Comparison of ENCODE assay signal across 9 cellular contexts in genomic region chr6:33091957-33092356, GRCh38. TPM values are rescaled to one million over a fixed set of nuclear protein-coding genes. Genes with fewer than 3 reads are reported as not detected.
DNase-seq lines count a peak whose midpoint lies in the region; ATAC-seq and TF ChIP-seq lines count a peak whose summit lies in the region.
"Had no signal": no experiment of that assay in that cellular context is flagged by ENCODE, and none has a peak within 500 bp of the region (broad histone marks: within the 10 kb centered on the region; RNA-seq: fewer than 3 reads in every experiment).

No MANE protein-coding gene starts in this region.

- H3K4me3 ChIP-seq in H7 (ENCODE audit: insufficient read depth, low read depth, low read length) (no peak overlapping the region), WERI-Rb-1 (ENCODE audit: low read depth, low read length) (no peak overlapping the region), prostate gland (no peak overlapping the region)

- peak overlapping the region; percentile 29 for H3K27ac Mint-ChIP-seq in central memory CD8-positive, alpha-beta T cell (ENCODE audit: low read depth)
- H3K27ac Mint-ChIP-seq in neural crest cell (ENCODE audit: unreplicated experiment) = no peak overlapping the region

- peak; percentile 86 for DNase-seq in H7
- peak; percentile 67 for DNase-seq in WERI-Rb-1
- peak in 1 of 2 donors; percentile 51 for DNase-seq in central memory CD8-positive, alpha-beta T cell (ENCODE audit: low spot score in 2 of 2)
- DNase-seq in neural crest cell (ENCODE audit: low read depth, low spot score) = no peak
- DNase-seq in prostate gland (ENCODE audit: low spot score) = no peak
- no peak for DNase-seq in NOMO-1 treated with dmso at 0.1 percent for 144 hours (lab: John Stamatoyannopoulos, UW; ENCODE audit: unreplicated experiment)
- no peak for DNase-seq in NCI-H345 (lab: John Stamatoyannopoulos, UW)

- peaks cover 11% of the 10 kb centered on the region for H3K36me3 Mint-ChIP-seq in central memory CD8-positive, alpha-beta T cell (ENCODE audit: insufficient read depth)
- H3K36me3 Mint-ChIP-seq in neural crest cell (ENCODE audit: low read depth) = no peaks in the 10 kb centered on the region

- no peak for TF ChIP-seq POLR2A in prostate gland (IDR thresholded peaks at IDR 0.05)

- H3K27me3 ChIP-seq in H7 (ENCODE audit: control insufficient read depth, insufficient read depth, low read length) = no peaks in the 10 kb centered on the region
- H3K27me3 ChIP-seq in WERI-Rb-1 (ENCODE audit: insufficient read depth, low read depth, severe bottlenecking) = no peaks in the 10 kb centered on the region
- no peaks in the 10 kb centered on the region for H3K27me3 ChIP-seq in prostate gland (replicated peaks; ENCODE audit: insufficient read depth)

- no peaks in the 10 kb centered on the region for H3K4me1 ChIP-seq in prostate gland (replicated peaks)

- TF ChIP-seq CTCF in WERI-Rb-1 (IDR thresholded peaks at IDR 0.05; ENCODE audit: low read depth, low read length) (peak; percentile 97), neural crest cell (conservative IDR thresholded peaks at IDR 0.05) (peak; percentile 47), prostate gland (IDR thresholded peaks at IDR 0.05) (peak in 2 of 4 experiments; percentile 37 to 45)

- ATAC-seq in central memory CD8-positive, alpha-beta T cell (replicated peaks; ENCODE audit: extremely low read depth, poor library complexity, severe bottlenecking) = peak; percentile 64
- no peak for ATAC-seq in HG02973 (IDR thresholded peaks at IDR 0.05; ENCODE audit: unreplicated experiment)

- no peaks in the 10 kb centered on the region for H3K9me3 Mint-ChIP-seq in central memory CD8-positive, alpha-beta T cell
- no peaks in the 10 kb centered on the region for H3K9me3 Mint-ChIP-seq in neural crest cell

- WGBS in prostate gland = 45% methylated on average over 9 of the region's 9 CpGs

- H3K9me3 ChIP-seq in WERI-Rb-1 (ENCODE audit: severe bottlenecking) (peaks cover 3% of the 10 kb centered on the region), prostate gland (no peaks in the 10 kb centered on the region)

- peaks cover 12% of the 10 kb centered on the region for H3K4me1 Mint-ChIP-seq in central memory CD8-positive, alpha-beta T cell
- no peaks in the 10 kb centered on the region for H3K4me1 Mint-ChIP-seq in neural crest cell

- no peak overlapping the region for H3K4me3 Mint-ChIP-seq in central memory CD8-positive, alpha-beta T cell
- H3K4me3 Mint-ChIP-seq in neural crest cell = no peak overlapping the region

- H3K36me3 ChIP-seq in H7 (replicated peaks; ENCODE audit: control insufficient read depth, insufficient read depth, low read length) = 0 out of 2 replicates have a peak, but pooled peaks cover 1% of the 10 kb centered on the region
- H3K36me3 ChIP-seq in WERI-Rb-1 = peaks cover 10% of the 10 kb centered on the region
- H3K36me3 ChIP-seq in prostate gland = no peaks in the 10 kb centered on the region

- intact Hi-C loops in prostate gland (cut with DNase I) = no loop called here

- H3K27ac ChIP-seq in WERI-Rb-1 = no peak overlapping the region
- H3K27ac ChIP-seq in prostate gland = no peak overlapping the region
- H3K27ac ChIP-seq: VCaP had no signal

- peaks cover 31% of the 10 kb centered on the region for H3K27me3 Mint-ChIP-seq in central memory CD8-positive, alpha-beta T cell
- peaks cover 19% of the 10 kb centered on the region for H3K27me3 Mint-ChIP-seq in neural crest cell (ENCODE audit: low read depth)

RNA-seq across cellular contexts. Expression of gene HLA-DPB1, which starts 16.2 kb away (rescaled TPM):
- total RNA-seq in H7 (2014; rRNA removed; shearing (Covaris generic)) = 27.6 and 29.3 TPM in 2 replicates
- total RNA-seq in neural crest cell = 18.7 and 20.4 TPM in 2 replicates
- total RNA-seq in prostate gland = 10 to 100 TPM; 51.6 to 57.5 TPM

RNA-seq across cellular contexts. Expression of gene HLA-DPA1, which starts 18.5 kb away (rescaled TPM):
- 3.6 and 4.9 TPM in 2 replicates for total RNA-seq in H7 (2014; rRNA removed; shearing (Covaris generic))
- total RNA-seq in neural crest cell (1.8 and 3.4 TPM in 2 replicates), prostate gland (10 to 100 TPM; 69.5 to 73.7 TPM)

Comparison
In these comparisons a context has a peak if more than half of its experiments do, and no peak if none do; other contexts are left out.
1. DNase-seq: peak in H7 (single experiment) and WERI-Rb-1 (single experiment); none in neural crest cell (single experiment), prostate gland (single experiment), NOMO-1 treated with dmso at 0.1 percent for 144 hours (single experiment) and NCI-H345 (single experiment).
2. RNA of gene HLA-DPA1, which starts 18.5 kb away (total RNA-seq): 69.5 to 73.7 TPM in prostate gland; 3.6 to 4.9 TPM in H7 and 1.8 to 3.4 TPM in neural crest cell; every median in the first group is over 10 times any median in the second.